In genomic region chr9:92350129-92350739, GRCh38 we compare ENCODE assay signal across 14 cellular contexts. TPM values are rescaled to one million over a fixed set of nuclear protein-coding genes. Genes with fewer than 3 reads are reported as not detected.
A peak's percentile ranks its signal among the peaks of the same experiment; 100 is the strongest.
DNase-seq lines count a peak whose midpoint lies in the region; ATAC-seq and TF ChIP-seq lines count a peak whose summit lies in the region.
"Had no signal": no experiment of that assay in that cellular context is flagged by ENCODE, and none has a peak within 500 bp of the region (broad histone marks: within the 10 kb centered on the region; RNA-seq: fewer than 3 reads in every experiment).

No MANE protein-coding gene starts in this region.

- H3K9me3 ChIP-seq in left ventricle myocardium inferior (replicated peaks) (peaks cover 10% of the 10 kb centered on the region), body of pancreas (no peaks in the 10 kb centered on the region)
- peaks cover 5% of the 10 kb centered on the region for H3K9me3 ChIP-seq in CD4-positive, alpha-beta T cell (ENCODE audit: control insufficient read depth, low read length)

- peaks cover 23% of the 10 kb centered on the region for H3K36me3 Mint-ChIP-seq in CD4-positive, alpha-beta T cell (ENCODE audit: low read depth)

- peaks cover 4% of the 10 kb centered on the region for H3K9me3 Mint-ChIP-seq in CD4-positive, alpha-beta T cell

- H3K4me1 Mint-ChIP-seq in CD4-positive, alpha-beta T cell (ENCODE audit: low read depth), result no peaks in the 10 kb centered on the region

- ATAC-seq in sciatic nerve (peak; percentile 85), body of pancreas (no peak)
- no peak for ATAC-seq in CD4-positive, alpha-beta T cell (ENCODE audit: poor library complexity)

- 71 to 77% methylated on average over 5 of the region's 5 CpGs for WGBS in body of pancreas, 2 donors

- H3K27me3 ChIP-seq in left ventricle myocardium inferior (ENCODE audit: low read depth) (no peaks in the 10 kb centered on the region), body of pancreas (no peaks in the 10 kb centered on the region)
- no peaks in the 10 kb centered on the region for H3K27me3 ChIP-seq in CD4-positive, alpha-beta T cell (ENCODE audit: control insufficient read depth, insufficient read depth, low read length)

- H3K36me3 ChIP-seq in left ventricle myocardium inferior (no peaks in the 10 kb centered on the region), body of pancreas (replicated peaks in 1 of 2; ENCODE audit: insufficient read depth in 1 of 2, low read depth in 2 of 2) (no peaks in the 10 kb centered on the region)

- DNase-seq in AG04449 (ENCODE audit: low read depth, low spot score), result peak; percentile 21
- DNase-seq in astrocyte of the cerebellum (ENCODE audit: low read depth), result peak; percentile 42
- DNase-seq in left ventricle myocardium inferior, result no peak
- DNase-seq in sciatic nerve (ENCODE audit: low spot score), result no peak
- no peak for DNase-seq in SHP77 treated with DMSO at 0.1 percent for 48 hours (lab: John Stamatoyannopoulos, UW)
- no peak for DNase-seq in ureter (ENCODE audit: low spot score)
- DNase-seq in CD4-positive, alpha-beta T cell, result no peak
- no peak for DNase-seq in body of pancreas
- DNase-seq: activated CD4-positive, alpha-beta T cell treated with anti-CD3 and anti-CD28 coated beads, Interleukin-2, amount 10 ng/mL, durations not matched to agents 7 days and 5 days; Karpas-422; NCI-H2081; stimulated activated CD4-positive, alpha-beta T cell treated with anti-CD3 and anti-CD28 coated beads, Interleukin-4, amount 100 ng/mL, for 1 hour had no signal

- peak overlapping the region; percentile 74 for H3K27ac ChIP-seq in left ventricle myocardium inferior (replicated peaks)
- H3K27ac ChIP-seq in CD4-positive, alpha-beta T cell (ENCODE audit: low read depth, low read length), result no peak overlapping the region
- no peak overlapping the region for H3K27ac ChIP-seq in body of pancreas

- TF ChIP-seq POLR2A in body of pancreas (IDR thresholded peaks at IDR 0.05), result no peak

- H3K4me3 ChIP-seq in AG04449 (ENCODE audit: low read depth, low read length) (no peak overlapping the region), astrocyte of the cerebellum (ENCODE audit: low read depth, low read length) (no peak overlapping the region), left ventricle myocardium inferior (no peak overlapping the region), body of pancreas (no peak overlapping the region)

- no peaks in the 10 kb centered on the region for H3K27me3 Mint-ChIP-seq in CD4-positive, alpha-beta T cell
- H3K27me3 Mint-ChIP-seq: activated CD4-positive, alpha-beta T cell treated with anti-CD3 and anti-CD28 coated beads, Interleukin-2, amount 10 ng/mL, durations not matched to agents 7 days and 5 days; stimulated activated naive CD8-positive, alpha-beta T cell treated with anti-CD3 and anti-CD28 coated beads, Interleukin-15, Interleukin-2, amounts not matched to agents 100 ng/mL and 50 ng/mL, for 24 hours had no signal

- H3K4me3 Mint-ChIP-seq in CD4-positive, alpha-beta T cell, result no peak overlapping the region
- H3K4me3 Mint-ChIP-seq: activated CD4-positive, alpha-beta T cell treated with anti-CD3 and anti-CD28 coated beads, Interleukin-2, amount 10 ng/mL, durations not matched to agents 7 days and 5 days; stimulated activated naive CD8-positive, alpha-beta T cell treated with anti-CD3 and anti-CD28 coated beads, Interleukin-15, Interleukin-2, amounts not matched to agents 100 ng/mL and 50 ng/mL, for 24 hours had no signal

- intact Hi-C loops in left ventricle myocardium inferior (cut with micrococcal nuclease), result no loop called here
- intact Hi-C loops in sciatic nerve (cut with DNase I), result no loop called here
- intact Hi-C loops in CD4-positive, alpha-beta T cell (cut with DNase I, micrococcal nuclease), result no loop called here
- intact Hi-C loops in body of pancreas (cut with DNase I), result no loop called here

- H3K27ac Mint-ChIP-seq in CD4-positive, alpha-beta T cell, result no peak overlapping the region
- H3K27ac Mint-ChIP-seq: activated CD4-positive, alpha-beta T cell treated with anti-CD3 and anti-CD28 coated beads, Interleukin-2, amount 10 ng/mL, durations not matched to agents 7 days and 5 days; stimulated activated naive CD8-positive, alpha-beta T cell treated with anti-CD3 and anti-CD28 coated beads, Interleukin-15, Interleukin-2, amounts not matched to agents 100 ng/mL and 50 ng/mL, for 24 hours had no signal

- CTCF ChIA-PET in AG04449 (lab: Yijun Ruan, JAX), result interaction anchor here (0.8 to 2.0 kb wide), 5 partner anchors 18 to 284 kb away, joined by 3 to 4 read pairs (median 3); partner anchors contain the start of genes CENPP and NOL8
- CTCF ChIA-PET in CD4-positive, alpha-beta T cell (lab: Charles Lee), result no interaction called here

- POLR2A ChIA-PET in AG04449 (lab: Yijun Ruan, JAX), result no interaction called here
- POLR2A ChIA-PET in CD4-positive, alpha-beta T cell (lab: Charles Lee), result no interaction called here

- TF ChIP-seq CTCF in AG04449 (IDR thresholded peaks at IDR 0.05; ENCODE audit: insufficient read depth, low read length, missing control alignments), result no peak
- TF ChIP-seq CTCF in astrocyte of the cerebellum (IDR thresholded peaks at IDR 0.05; ENCODE audit: low read depth, low read length, missing control alignments), result no peak
- no peak for TF ChIP-seq CTCF in left ventricle myocardium inferior (IDR thresholded peaks at IDR 0.05; ENCODE audit: borderline replicate concordance)
- no peak for TF ChIP-seq CTCF in CD4-positive, alpha-beta T cell (IDR thresholded peaks at IDR 0.05)
- TF ChIP-seq CTCF in body of pancreas (IDR thresholded peaks at IDR 0.05), result no peak

- H3K4me1 ChIP-seq in left ventricle myocardium inferior (peaks cover 8% of the 10 kb centered on the region), body of pancreas (no peaks in the 10 kb centered on the region)

- in situ Hi-C loops in astrocyte of the cerebellum (cut with HindIII; ENCODE audit: low sequenced_read_pairs), result no loop called here

RNA-seq across cellular contexts. Expression of gene CENPP, which starts 24.5 kb away (rescaled TPM):
- 5.4 TPM for total RNA-seq in left ventricle myocardium inferior
- total RNA-seq in sciatic nerve, result 9.1 TPM
- total RNA-seq in ureter, result 10.6 TPM
- 1 to 10 TPM; 4.8 TPM for total RNA-seq in CD4-positive, alpha-beta T cell
- total RNA-seq in body of pancreas, result 1 to 10 TPM in 1 of 2 donors, under 1 TPM in 1; 0.78 to 2.3 TPM

RNA-seq across cellular contexts. Expression of gene NOL8, which starts 25.1 kb away (rescaled TPM):
- total RNA-seq in left ventricle myocardium inferior, result 12.7 TPM
- total RNA-seq in sciatic nerve, result 53.0 TPM
- 60.2 TPM for total RNA-seq in ureter
- 10 to 100 TPM; 55.9 to 65.7 TPM for total RNA-seq in CD4-positive, alpha-beta T cell
- 10 to 100 TPM; 26.5 to 38.2 TPM for total RNA-seq in body of pancreas

RNA-seq across cellular contexts. Expression of gene OGN, which starts 54.1 kb away (rescaled TPM):
- 19.2 TPM for total RNA-seq in left ventricle myocardium inferior
- total RNA-seq in sciatic nerve, result 71.7 TPM
- 18.1 TPM for total RNA-seq in ureter
- total RNA-seq in CD4-positive, alpha-beta T cell, result under 1 TPM in 1 of 2 experiments, not detected in 1; 0.11 TPM
- 1 to 10 TPM; 2.6 to 4.4 TPM for total RNA-seq in body of pancreas
- total RNA-seq: dermis blood vessel endothelial cell had no signal

RNA-seq across cellular contexts. Expression of gene IARS1, which starts 56.7 kb away (rescaled TPM):
- total RNA-seq in left ventricle myocardium inferior, result 54.2 TPM
- 69.5 TPM for total RNA-seq in sciatic nerve
- total RNA-seq in ureter, result 269 TPM
- 10 to 100 TPM; 49.8 to 56.8 TPM for total RNA-seq in CD4-positive, alpha-beta T cell
- total RNA-seq in body of pancreas, result 10 to 100 TPM; 45.1 to 68.6 TPM

Comparison
In these comparisons a context has a peak if more than half of its experiments do, and no peak if none do; other contexts are left out.
1. DNase-seq: peak in AG04449 (single experiment) and astrocyte of the cerebellum (single experiment); none in left ventricle myocardium inferior (single experiment), sciatic nerve (single experiment), SHP77 treated with DMSO at 0.1 percent for 48 hours (single experiment), ureter (single experiment), CD4-positive, alpha-beta T cell (0 of 10) and body of pancreas (0 of 4).